Comparison of ENCODE assay signal across 19 cellular contexts in the genomic region with DNA sequence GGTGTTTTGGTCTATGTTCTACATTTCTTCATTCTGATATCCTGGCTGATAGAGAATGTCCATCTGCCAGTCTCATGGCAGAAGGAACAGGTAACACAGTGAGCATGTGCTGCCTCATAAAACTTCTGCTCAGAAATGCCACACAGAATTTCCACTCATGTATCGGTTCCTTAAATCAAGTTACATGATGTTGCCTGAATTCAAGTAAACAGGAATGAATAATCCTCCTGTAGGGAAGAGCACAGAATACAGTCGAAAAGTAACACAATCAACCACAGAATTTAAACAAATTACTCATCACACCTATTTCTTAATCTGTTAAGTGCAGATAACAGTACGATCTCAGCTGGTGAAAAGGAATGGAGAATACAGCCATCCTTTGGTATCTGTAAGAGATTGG.
A peak's percentile ranks its signal among the peaks of the same experiment; 100 is the strongest.
DNase-seq lines count a peak whose midpoint lies in the region; ATAC-seq, FAIRE-seq and TF ChIP-seq lines count a peak whose summit lies in the region.
"Had no signal": no experiment of that assay in that cellular context is flagged by ENCODE, and none has a peak within 500 bp of the region (broad histone marks: within the 10 kb centered on the region; RNA-seq: fewer than 3 reads in every experiment).

No MANE protein-coding gene starts in this region.

- H4K20me1 ChIP-seq in IMR-90 (ENCODE audit: insufficient read depth, low read length): no peaks in the 10 kb centered on the region

- no peaks in the 10 kb centered on the region for H3K9me3 Mint-ChIP-seq in natural killer cell treated with Interleukin-12 subunit alpha and Interleukin-12 subunit beta and Interleukin-15 and Interleukin-18, amount 100 ng/mL, for 72 hours
- H3K9me3 Mint-ChIP-seq in natural killer cell: no peaks in the 10 kb centered on the region
- no peaks in the 10 kb centered on the region for H3K9me3 Mint-ChIP-seq in stimulated activated naive B cell treated with anti-CD40 and anti-IgM and Interleukin-4, amounts not matched to agents 10 μg/mL and 1 μg/mL and 100 μg/mL, for 72 hours
- H3K9me3 Mint-ChIP-seq: CD8-positive, alpha-beta memory T cell; H9; IgD-negative memory B cell had no signal

- no peak overlapping the region for H4K91ac ChIP-seq in IMR-90 (ENCODE audit: insufficient read depth, low read depth, low read length)

- no peak for DNase-seq in natural killer cell treated with Interleukin-12 subunit alpha and Interleukin-12 subunit beta and Interleukin-15 and Interleukin-18, amount 100 ng/mL, for 72 hours (ENCODE audit: low spot score)
- DNase-seq in natural killer cell (no peak), IMR-90 (peak; percentile 29), bronchial epithelial cell (ENCODE audit: low read depth) (peak; percentile 46), H4 (ENCODE audit: low spot score) (no peak), DMS79 (lab: John Stamatoyannopoulos, UW) (no peak)
- no peak for DNase-seq in stimulated activated naive B cell treated with anti-CD40 and anti-IgM and Interleukin-4, amounts not matched to agents 10 μg/mL and 1 μg/mL and 100 μg/mL, for 72 hours
- DNase-seq: AML-193; CD8-positive, alpha-beta memory T cell; H9; NCI-H1092 treated with DMSO at 0.1 percent for 48 hours; NCI-H1694; NCI-H446; NCI-H82; Peyer's patch; Right ventricle myocardium superior had no signal

- no peak overlapping the region for H2AFZ ChIP-seq in IMR-90 (replicated peaks; ENCODE audit: low read length, poor library complexity)

- intact Hi-C loops in natural killer cell (cut with micrococcal nuclease): no loop called here
- intact Hi-C loops in IMR-90 (cut with micrococcal nuclease): no loop called here

- H3K79me1 ChIP-seq in IMR-90 (ENCODE audit: low read depth in 1 of 2, low read length in 2 of 2): peaks cover 19 to 30% of the 10 kb centered on the region in 2 experiments

- FAIRE-seq in bronchial epithelial cell (lab: Jason Lieb, UNC): no peak

- H4K5ac ChIP-seq in IMR-90 (ENCODE audit: low read depth, low read length): no peak overlapping the region

- no peak overlapping the region for H3K56ac ChIP-seq in IMR-90 (ENCODE audit: extremely low read depth, insufficient read depth, low read length)

- in situ Hi-C loops in IMR-90 (cut with MboI; ENCODE audit: low sequenced_read_pairs): no loop called here

- no peak overlapping the region for H2AK9ac ChIP-seq in IMR-90 (replicated peaks; ENCODE audit: low read depth, low read length, poor library complexity)

- H2BK120ac ChIP-seq in IMR-90 (ENCODE audit: low read depth, low read length): no peak overlapping the region

- H3K27me3 Mint-ChIP-seq in natural killer cell treated with Interleukin-12 subunit alpha and Interleukin-12 subunit beta and Interleukin-15 and Interleukin-18, amount 100 ng/mL, for 72 hours: no peaks in the 10 kb centered on the region
- no peaks in the 10 kb centered on the region for H3K27me3 Mint-ChIP-seq in natural killer cell (ENCODE audit: low read depth in 2 of 2)
- H3K27me3 Mint-ChIP-seq in stimulated activated naive B cell treated with anti-CD40 and anti-IgM and Interleukin-4, amounts not matched to agents 10 μg/mL and 1 μg/mL and 100 μg/mL, for 72 hours: no peaks in the 10 kb centered on the region
- H3K27me3 Mint-ChIP-seq: CD8-positive, alpha-beta memory T cell; IgD-negative memory B cell had no signal

- TF ChIP-seq POLR2A in IMR-90 (IDR thresholded peaks at IDR 0.05; ENCODE audit: low read depth, low read length): no peak

- no peak overlapping the region for H3K4me3 ChIP-seq in IMR-90 (ENCODE audit: insufficient read depth, low read depth, low read length)
- no peak overlapping the region for H3K4me3 ChIP-seq in bronchial epithelial cell (ENCODE audit: low read depth, low read length)
- H3K4me3 ChIP-seq: Peyer's patch had no signal

- H3K27ac ChIP-seq in IMR-90 (ENCODE audit: insufficient read depth, low read length): no peak overlapping the region
- H3K27ac ChIP-seq: Peyer's patch had no signal

- peak; percentile 24 to 44 for ATAC-seq in natural killer cell treated with Interleukin-12 subunit alpha and Interleukin-12 subunit beta and Interleukin-15 and Interleukin-18, amount 100 ng/mL, for 72 hours
- ATAC-seq in natural killer cell (no peak), IMR-90 (ENCODE audit: low read depth) (peak; percentile 24; the same call in 1 of the 2 replicates), HG03439 (IDR thresholded peaks at IDR 0.05; ENCODE audit: unreplicated experiment) (no peak)
- ATAC-seq in stimulated activated naive B cell treated with anti-CD40 and anti-IgM and Interleukin-4, amounts not matched to agents 10 μg/mL and 1 μg/mL and 100 μg/mL, for 72 hours (replicated peaks): peak; percentile 75 to 85
- ATAC-seq: SK-N-SH treated with all-trans-retinoic acid at 6 μM for 48 hours had no signal

- no peak overlapping the region for H3K14ac ChIP-seq in IMR-90 (replicated peaks; ENCODE audit: low read depth, low read length)

- no peak overlapping the region for H3K23ac ChIP-seq in IMR-90 (ENCODE audit: low read depth, low read length)

- BruUV-seq in IMR-90 (replicated peaks; lab: Mats Ljungman, UMichigan): no TSS peak

- H3K27me3 ChIP-seq in IMR-90 (ENCODE audit: control insufficient read depth, insufficient read depth, low read length): no peaks in the 10 kb centered on the region
- no peaks in the 10 kb centered on the region for H3K27me3 ChIP-seq in bronchial epithelial cell (ENCODE audit: control insufficient read depth, insufficient read depth, low read length)
- H3K27me3 ChIP-seq: Peyer's patch had no signal

- no peaks in the 10 kb centered on the region for H3K4me1 ChIP-seq in IMR-90 (ENCODE audit: control insufficient read depth, insufficient read depth, low read length)
- H3K4me1 ChIP-seq: Peyer's patch had no signal

- no peak overlapping the region for H3K18ac ChIP-seq in IMR-90 (ENCODE audit: low read depth, low read length)

- no peak overlapping the region for H2BK15ac ChIP-seq in IMR-90 (ENCODE audit: low read depth, low read length)

- POLR2A ChIA-PET in IMR-90 (lab: Charles Lee; ENCODE audit: unreplicated experiment): no interaction called here

- H3K4me2 ChIP-seq in IMR-90 (ENCODE audit: low read depth, low read length): no peak overlapping the region

- H3K9me3 ChIP-seq in IMR-90 (ENCODE audit: control insufficient read depth, insufficient read depth, low read length): no peaks in the 10 kb centered on the region
- H3K9me3 ChIP-seq: Peyer's patch had no signal

- H3K4me3 Mint-ChIP-seq in natural killer cell treated with Interleukin-12 subunit alpha and Interleukin-12 subunit beta and Interleukin-15 and Interleukin-18, amount 100 ng/mL, for 72 hours: no peak overlapping the region
- no peak overlapping the region for H3K4me3 Mint-ChIP-seq in natural killer cell
- H3K4me3 Mint-ChIP-seq in stimulated activated naive B cell treated with anti-CD40 and anti-IgM and Interleukin-4, amounts not matched to agents 10 μg/mL and 1 μg/mL and 100 μg/mL, for 72 hours: no peak overlapping the region
- H3K4me3 Mint-ChIP-seq: CD8-positive, alpha-beta memory T cell; H9; IgD-negative memory B cell had no signal

- CTCF ChIA-PET in IMR-90 (lab: Yijun Ruan, JAX): no interaction called here

- TF ChIP-seq CTCF in natural killer cell (IDR thresholded peaks at IDR 0.05): no peak
- TF ChIP-seq CTCF in IMR-90 (conservative IDR thresholded peaks at IDR 0.05; ENCODE audit: low read depth, low read length): no peak
- TF ChIP-seq CTCF in bronchial epithelial cell (IDR thresholded peaks at IDR 0.05; ENCODE audit: insufficient read depth, low read length, severe bottlenecking): no peak

- no peaks in the 10 kb centered on the region; the same call in 1 of the 2 replicates for H3K9me1 ChIP-seq in IMR-90 (ENCODE audit: insufficient read depth, low read length)

- H3K36me3 Mint-ChIP-seq in natural killer cell treated with Interleukin-12 subunit alpha and Interleukin-12 subunit beta and Interleukin-15 and Interleukin-18, amount 100 ng/mL, for 72 hours: no peaks in the 10 kb centered on the region
- H3K36me3 Mint-ChIP-seq in natural killer cell: no peaks in the 10 kb centered on the region
- peaks cover 0 to 4% of the 10 kb centered on the region in 2 donors for H3K36me3 Mint-ChIP-seq in stimulated activated naive B cell treated with anti-CD40 and anti-IgM and Interleukin-4, amounts not matched to agents 10 μg/mL and 1 μg/mL and 100 μg/mL, for 72 hours

- H3K4me1 Mint-ChIP-seq in natural killer cell treated with Interleukin-12 subunit alpha and Interleukin-12 subunit beta and Interleukin-15 and Interleukin-18, amount 100 ng/mL, for 72 hours (ENCODE audit: low read depth in 2 of 2): peaks cover 10 to 12% of the 10 kb centered on the region in 2 donors
- peaks cover 0 to 11% of the 10 kb centered on the region in 2 donors for H3K4me1 Mint-ChIP-seq in natural killer cell
- H3K4me1 Mint-ChIP-seq in stimulated activated naive B cell treated with anti-CD40 and anti-IgM and Interleukin-4, amounts not matched to agents 10 μg/mL and 1 μg/mL and 100 μg/mL, for 72 hours: peaks cover 7 to 11% of the 10 kb centered on the region in 2 donors

- H3K27ac Mint-ChIP-seq in natural killer cell treated with Interleukin-12 subunit alpha and Interleukin-12 subunit beta and Interleukin-15 and Interleukin-18, amount 100 ng/mL, for 72 hours: no peak overlapping the region
- H3K27ac Mint-ChIP-seq in natural killer cell: peak overlapping the region in 1 of 2 donors; percentile 33
- H3K27ac Mint-ChIP-seq in stimulated activated naive B cell treated with anti-CD40 and anti-IgM and Interleukin-4, amounts not matched to agents 10 μg/mL and 1 μg/mL and 100 μg/mL, for 72 hours: no peak overlapping the region
- H3K27ac Mint-ChIP-seq: IgD-negative memory B cell had no signal

- no peak overlapping the region for H4K8ac ChIP-seq in IMR-90 (ENCODE audit: low read depth in 2 of 2, low read length in 2 of 2)

- dilution Hi-C loops in IMR-90 (cut with HindIII; ENCODE audit: low sequenced_read_pairs, unreplicated experiment): no loop called here

- no peak overlapping the region for H2BK5ac ChIP-seq in IMR-90 (ENCODE audit: low read depth, low read length, poor library complexity, severe bottlenecking)

- TF ChIP-seq RAD21 in IMR-90 (IDR thresholded peaks at IDR 0.05; ENCODE audit: low read length): no peak

- H2BK20ac ChIP-seq in IMR-90 (ENCODE audit: low read depth, low read length): no peak overlapping the region

- H2AK5ac ChIP-seq in IMR-90 (ENCODE audit: low read depth, low read length): no peak overlapping the region

- no peak overlapping the region for H3K9ac ChIP-seq in IMR-90 (ENCODE audit: low read depth, low read length)

- no peak overlapping the region for H3K4ac ChIP-seq in IMR-90 (ENCODE audit: low read depth, low read length)

- peaks cover 2% of the 10 kb centered on the region; the same call in 1 of the 2 replicates for H3K36me3 ChIP-seq in IMR-90 (ENCODE audit: control insufficient read depth, insufficient read depth, low read length)
- no peaks in the 10 kb centered on the region for H3K36me3 ChIP-seq in bronchial epithelial cell (ENCODE audit: control insufficient read depth, insufficient read depth, low read length)

- no CpG with 5 or more reads among the region's 3 CpGs for WGBS in IMR-90 (ENCODE audit: extremely low coverage in 2 of 2, insufficient read length in 1 of 2), 2 experiments

TF ChIP-seq in IMR-90, 13 proteins besides CTCF, POLR2A, EP300 and RAD21 (continues in another document):
- TF ChIP-seq NFE2L2 (IDR thresholded peaks at IDR 0.05; ENCODE audit: low read depth, low read length) (no peak), SMC3 (IDR thresholded peaks at IDR 0.05; ENCODE audit: low read depth, low read length) (no peak), CEBPB (IDR thresholded peaks at IDR 0.05; ENCODE audit: low read depth, low read length) (no peak)

Comparison
In these comparisons a context has a peak if more than half of its experiments do, and no peak if none do; other contexts are left out.
1. ATAC-seq: peak in natural killer cell treated with Interleukin-12 subunit alpha and Interleukin-12 subunit beta and Interleukin-15 and Interleukin-18, amount 100 ng/mL, for 72 hours (2 of 2), IMR-90 (single experiment) and stimulated activated naive B cell treated with anti-CD40 and anti-IgM and Interleukin-4, amounts not matched to agents 10 μg/mL and 1 μg/mL and 100 μg/mL, for 72 hours (2 of 2); none in natural killer cell (0 of 3) and HG03439 (single experiment).
2. DNase-seq: peak in IMR-90 (single experiment) and bronchial epithelial cell (single experiment); none in natural killer cell treated with Interleukin-12 subunit alpha and Interleukin-12 subunit beta and Interleukin-15 and Interleukin-18, amount 100 ng/mL, for 72 hours (single experiment), natural killer cell (single experiment), stimulated activated naive B cell treated with anti-CD40 and anti-IgM and Interleukin-4, amounts not matched to agents 10 μg/mL and 1 μg/mL and 100 μg/mL, for 72 hours (single experiment), H4 (single experiment) and DMS79 (single experiment).